ENCODE assay signal across 10 cellular contexts in the genomic region with DNA sequence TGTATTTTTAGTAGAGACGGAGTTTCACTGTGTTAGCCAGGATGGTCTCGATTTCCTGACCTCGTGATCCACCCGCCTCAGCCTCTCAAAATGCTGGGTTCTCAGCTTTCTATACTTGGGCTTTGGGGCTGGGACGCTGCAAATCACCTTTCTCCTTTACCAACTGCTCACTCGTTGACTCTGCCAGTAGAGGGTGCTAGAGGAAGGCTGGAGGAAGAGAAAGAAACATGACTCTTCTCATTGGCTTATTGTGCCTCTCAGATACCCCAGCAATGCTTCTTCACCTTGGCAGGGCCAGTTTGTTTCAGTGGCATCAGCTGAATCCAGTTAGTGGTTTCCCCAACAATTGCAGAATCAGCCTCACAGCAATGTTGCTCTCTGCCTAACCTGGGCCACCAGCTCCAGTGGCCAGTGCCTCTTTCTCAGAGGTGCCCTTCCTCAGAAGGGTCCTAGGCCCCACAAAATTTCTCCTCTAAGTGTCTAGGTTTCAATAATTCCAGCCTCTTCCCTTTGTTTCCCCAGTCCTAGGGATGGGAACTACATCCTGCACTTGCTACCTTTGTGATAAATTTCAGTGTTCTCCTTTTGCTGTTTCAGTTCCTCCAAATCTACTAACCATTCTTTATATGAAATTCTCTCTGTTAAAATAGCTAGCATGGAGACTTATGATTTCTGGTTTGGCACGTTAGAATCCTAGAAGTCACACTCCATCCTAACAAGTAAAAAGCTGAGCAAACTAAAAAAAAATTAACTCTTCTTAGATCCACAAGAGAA.
A peak's percentile ranks its signal among the peaks of the same experiment; 100 is the strongest.
DNase-seq lines count a peak whose midpoint lies in the region; ATAC-seq and TF ChIP-seq lines count a peak whose summit lies in the region.
"Had no signal": no experiment of that assay in that cellular context is flagged by ENCODE, and none has a peak within 500 bp of the region (broad histone marks: within the 10 kb centered on the region; RNA-seq: fewer than 3 reads in every experiment).

No MANE protein-coding gene starts in this region.

- peaks cover 4% of the 10 kb centered on the region; the same call in 1 of the 2 replicates for H3K9me3 ChIP-seq in Karpas-422 (ENCODE audit: low read length)
- no peaks in the 10 kb centered on the region for H3K9me3 ChIP-seq in Panc1 (ENCODE audit: control insufficient read depth, insufficient read depth, low read depth, low read length)
- no peaks in the 10 kb centered on the region for H3K9me3 ChIP-seq in CD8-positive, alpha-beta T cell (ENCODE audit: low read length)

- H3K36me3 ChIP-seq in Karpas-422 (ENCODE audit: insufficient read depth, low read length): no peaks in the 10 kb centered on the region
- no peaks in the 10 kb centered on the region for H3K36me3 ChIP-seq in Panc1 (ENCODE audit: control insufficient read depth, insufficient read depth, low read length)
- H3K36me3 ChIP-seq in CD8-positive, alpha-beta T cell (ENCODE audit: insufficient read depth, low read length): no peaks in the 10 kb centered on the region
- H3K36me3 ChIP-seq: BLaER1 treated with 17β-estradiol and CSF1 and Interleukin-3, amounts not matched to agents 10 nM and 100 nM had no signal

- ATAC-seq in GM21390 (IDR thresholded peaks at IDR 0.05; ENCODE audit: unreplicated experiment) (peak; percentile 93), Panc1 (peak; percentile 84)
- no peak for ATAC-seq in CD8-positive, alpha-beta T cell

- TF ChIP-seq CTCF in Panc1 (IDR thresholded peaks at IDR 0.05): peak; percentile 87
- TF ChIP-seq CTCF in nephron progenitor cell (IDR thresholded peaks at IDR 0.05): peak; percentile 53
- TF ChIP-seq CTCF in CD8-positive, alpha-beta T cell (IDR thresholded peaks at IDR 0.05): no peak

- no peak overlapping the region for H2AFZ ChIP-seq in Karpas-422 (ENCODE audit: low read length)

- no peaks in the 10 kb centered on the region for H4K20me1 ChIP-seq in Karpas-422 (ENCODE audit: insufficient read depth, low read depth, low read length)
- H4K20me1 ChIP-seq: BLaER1 treated with 17β-estradiol and CSF1 and Interleukin-3, amounts not matched to agents 10 nM and 100 nM had no signal

- H3K27me3 ChIP-seq in Karpas-422 (ENCODE audit: low read length) (no peaks in the 10 kb centered on the region), Panc1 (ENCODE audit: control insufficient read depth, insufficient read depth, low read length) (peaks cover 2% of the 10 kb centered on the region; the same call in 1 of the 2 replicates)
- H3K27me3 ChIP-seq in CD8-positive, alpha-beta T cell (ENCODE audit: insufficient read depth, low read length): no peaks in the 10 kb centered on the region
- H3K27me3 ChIP-seq: BLaER1 treated with 17β-estradiol and CSF1 and Interleukin-3, amounts not matched to agents 10 nM and 100 nM had no signal

- no peak overlapping the region for H3K27ac Mint-ChIP-seq in nephron progenitor cell
- no peak overlapping the region for H3K27ac Mint-ChIP-seq in CD8-positive, alpha-beta T cell
- H3K27ac Mint-ChIP-seq: stimulated activated naive CD8-positive, alpha-beta T cell treated with anti-CD3 and anti-CD28 coated beads, Interleukin-15, Interleukin-2, amounts not matched to agents 100 ng/mL and 50 ng/mL, for 24 hours had no signal

- H3K27me3 Mint-ChIP-seq in nephron progenitor cell (ENCODE audit: low read depth, poor library complexity): no peaks in the 10 kb centered on the region
- H3K27me3 Mint-ChIP-seq in CD8-positive, alpha-beta T cell (ENCODE audit: low read depth): peaks cover 47% of the 10 kb centered on the region

- H3K4me1 ChIP-seq in Karpas-422 (ENCODE audit: low read length) (peaks cover 6% of the 10 kb centered on the region; the same call in 1 of the 2 replicates), Panc1 (ENCODE audit: control insufficient read depth, insufficient read depth, low read length) (no peaks in the 10 kb centered on the region)
- H3K4me1 ChIP-seq in CD8-positive, alpha-beta T cell (ENCODE audit: insufficient read depth, low read length): no peaks in the 10 kb centered on the region

- no peak overlapping the region for H3K4me3 Mint-ChIP-seq in nephron progenitor cell
- no peak overlapping the region for H3K4me3 Mint-ChIP-seq in CD8-positive, alpha-beta T cell
- H3K4me3 Mint-ChIP-seq: stimulated activated naive CD8-positive, alpha-beta T cell treated with anti-CD3 and anti-CD28 coated beads, Interleukin-15, Interleukin-2, amounts not matched to agents 100 ng/mL and 50 ng/mL, for 24 hours had no signal

- H3K9me2 ChIP-seq in Karpas-422 (replicated peaks; ENCODE audit: insufficient read depth, low read length): no peaks in the 10 kb centered on the region

- no peaks in the 10 kb centered on the region for H3K79me2 ChIP-seq in Karpas-422 (ENCODE audit: low read length)

- intact Hi-C loops in Panc1 (cut with micrococcal nuclease; ENCODE audit: unreplicated experiment): loop anchor here (10.0 kb wide), 1 partner anchor 183 kb away; no protein-coding TSS in a partner anchor
- intact Hi-C loops in CD8-positive, alpha-beta T cell (cut with DNase I, micrococcal nuclease): no loop called here

- peaks cover 14% of the 10 kb centered on the region for H3K9me3 Mint-ChIP-seq in nephron progenitor cell
- H3K9me3 Mint-ChIP-seq in CD8-positive, alpha-beta T cell: peaks cover 6% of the 10 kb centered on the region

- POLR2A ChIA-PET in Panc1 (lab: Charles Lee): interaction anchor here (0.6 to 0.7 kb wide), 3 partner anchors 127 to 207 kb away, joined by 5 to 14 read pairs (median 9); partner anchors contain the start of gene PANX1
- POLR2A ChIA-PET in CD8-positive, alpha-beta T cell (lab: Charles Lee): no interaction called here

- H3K4me3 ChIP-seq in Karpas-422 (ENCODE audit: low read length) (no peak overlapping the region), Panc1 (ENCODE audit: low read depth in 2 of 2, low read length in 2 of 2) (no peak overlapping the region)
- H3K4me3 ChIP-seq in CD8-positive, alpha-beta T cell (ENCODE audit: low read depth, low read length): no peak overlapping the region
- H3K4me3 ChIP-seq: BLaER1 treated with 17β-estradiol and CSF1 and Interleukin-3, amounts not matched to agents 10 nM and 100 nM had no signal

- CTCF ChIA-PET in Panc1 (lab: Charles Lee): interaction anchor here (1.2 to 1.8 kb wide), 2 partner anchors 25 to 27 kb away, joined by 4 to 5 read pairs; no protein-coding TSS in a partner anchor
- CTCF ChIA-PET in CD8-positive, alpha-beta T cell (lab: Charles Lee): interaction anchor here (1.0 kb wide), 1 partner anchor 11 kb away, joined by 3 read pairs; no protein-coding TSS in a partner anchor

- no peaks in the 10 kb centered on the region for H3K4me1 Mint-ChIP-seq in nephron progenitor cell
- no peaks in the 10 kb centered on the region for H3K4me1 Mint-ChIP-seq in CD8-positive, alpha-beta T cell (ENCODE audit: low read depth)

- peak; percentile 64 to 67 for DNase-seq in NCI-H2081 (lab: John Stamatoyannopoulos, UW)
- no peak for DNase-seq in NCI-H2081 treated with DMSO at 0.1 percent for 48 hours (lab: John Stamatoyannopoulos, UW)
- DNase-seq in Karpas-422: peak; percentile 96
- DNase-seq in Panc1 (ENCODE audit: low read depth, low spot score): peak; percentile 22
- DNase-seq in dermis blood vessel endothelial cell: peak; percentile 75
- peak; percentile 49 for DNase-seq in nephron progenitor cell
- no peak for DNase-seq in CD8-positive, alpha-beta T cell

- in situ Hi-C loops in Panc1 (cut with HindIII; ENCODE audit: low pct_unique_long_range_greater_than_20kb, low sequenced_read_pairs): no loop called here

- no peak overlapping the region for H3K9ac ChIP-seq in Karpas-422 (ENCODE audit: low read length)
- H3K9ac ChIP-seq: BLaER1 treated with 17β-estradiol and CSF1 and Interleukin-3, amounts not matched to agents 10 nM and 100 nM had no signal

- no peak overlapping the region for H3K4me2 ChIP-seq in Karpas-422 (ENCODE audit: low read depth, low read length, poor library complexity, severe bottlenecking)
- H3K4me2 ChIP-seq: BLaER1 treated with 17β-estradiol and CSF1 and Interleukin-3, amounts not matched to agents 10 nM and 100 nM had no signal

- H3K27ac ChIP-seq in Karpas-422 (ENCODE audit: low read length): no peak overlapping the region
- no peak overlapping the region for H3K27ac ChIP-seq in Panc1 (ENCODE audit: low read length)
- H3K27ac ChIP-seq in CD8-positive, alpha-beta T cell (ENCODE audit: low read depth, low read length): no peak overlapping the region
- H3K27ac ChIP-seq: BLaER1 treated with 17β-estradiol and CSF1 and Interleukin-3, amounts not matched to agents 10 nM and 100 nM had no signal

- BruUV-seq in Panc1 (replicated peaks; lab: Mats Ljungman, UMichigan): no TSS peak

- H3K36me3 Mint-ChIP-seq in nephron progenitor cell (ENCODE audit: low read depth): no peaks in the 10 kb centered on the region
- no peaks in the 10 kb centered on the region for H3K36me3 Mint-ChIP-seq in CD8-positive, alpha-beta T cell

Comparison
In these comparisons a context has a peak if more than half of its experiments do, and no peak if none do; other contexts are left out.
1. DNase-seq: peak in NCI-H2081 (2 of 2), Karpas-422 (single experiment), Panc1 (single experiment), dermis blood vessel endothelial cell (single experiment) and nephron progenitor cell (single experiment); none in NCI-H2081 treated with DMSO at 0.1 percent for 48 hours (single experiment) and CD8-positive, alpha-beta T cell (0 of 7).